11 cellular contexts compared by ENCODE assay signal in genomic region chr20:38932457-38933120, GRCh38. TPM values are rescaled to one million over a fixed set of nuclear protein-coding genes. Genes with fewer than 3 reads are reported as not detected.
DNase-seq lines count a peak whose midpoint lies in the region; ATAC-seq and TF ChIP-seq lines count a peak whose summit lies in the region.
"Had no signal": no experiment of that assay in that cellular context is flagged by ENCODE, and none has a peak within 500 bp of the region (broad histone marks: within the 10 kb centered on the region; RNA-seq: fewer than 3 reads in every experiment).

No MANE protein-coding gene starts in this region.

- ATAC-seq in activated CD8-positive, alpha-beta memory T cell treated with anti-CD3 and anti-CD28 coated beads, Interleukin-2, amount 10 ng/mL, durations not matched to agents 7 days and 5 days: no peak
- ATAC-seq in RWPE2 (ENCODE audit: low read depth): peak; percentile 35
- ATAC-seq in GM18498 (IDR thresholded peaks at IDR 0.05; ENCODE audit: unreplicated experiment): no peak
- ATAC-seq: activated CD4-positive, alpha-beta T cell treated with anti-CD3 and anti-CD28 coated beads for 36 hours; foreskin keratinocyte had no signal

- no peak for DNase-seq in activated CD8-positive, alpha-beta memory T cell treated with anti-CD3 and anti-CD28 coated beads, Interleukin-2, amount 10 ng/mL, durations not matched to agents 7 days and 5 days
- DNase-seq in activated CD8-positive, alpha-beta memory T cell treated with anti-CD3 and anti-CD28 coated beads, Interleukin-2, amount 50 U/mL, for 4 hours: no peak
- DNase-seq in RWPE2 (ENCODE audit: low spot score) (no peak), esophagus squamous epithelium (lab: John Stamatoyannopoulos, UW) (no peak), skeletal muscle cell (ENCODE audit: low read depth) (peak; percentile 24), NOMO-1 treated with dmso at 0.1 percent for 144 hours (lab: John Stamatoyannopoulos, UW; ENCODE audit: unreplicated experiment) (no peak), anterior cingulate cortex (lab: John Stamatoyannopoulos, UW) (no peak)
- DNase-seq: activated CD4-positive, alpha-beta T cell treated with anti-CD3 and anti-CD28 coated beads for 36 hours; activated naive CD8-positive, alpha-beta T cell treated with anti-CD3 and anti-CD28 coated beads for 36 hours had no signal

- H3K36me3 Mint-ChIP-seq in activated CD8-positive, alpha-beta memory T cell treated with anti-CD3 and anti-CD28 coated beads, Interleukin-2, amount 10 ng/mL, durations not matched to agents 7 days and 5 days: peaks cover 36% of the 10 kb centered on the region

- WGBS in esophagus squamous epithelium, 2 donors: 38 to 50% methylated on average over 8 to 9 of the region's 9 CpGs

- H3K36me3 ChIP-seq in RWPE2 (ENCODE audit: low read depth) (peaks cover 55% of the 10 kb centered on the region), esophagus squamous epithelium (no peaks in the 10 kb centered on the region)

- TF ChIP-seq CTCF in RWPE2 (IDR thresholded peaks at IDR 0.05; ENCODE audit: poor library complexity, severe bottlenecking) (no peak), esophagus squamous epithelium (IDR thresholded peaks at IDR 0.05) (no peak)

- H3K27ac ChIP-seq in RWPE2 (ENCODE audit: poor library complexity, severe bottlenecking): peak overlapping the region; percentile 33
- H3K27ac ChIP-seq in esophagus squamous epithelium: peak overlapping the region; percentile 83 to 91 (median 86)
- H3K27ac ChIP-seq: foreskin keratinocyte had no signal

- H3K4me3 Mint-ChIP-seq in activated CD8-positive, alpha-beta memory T cell treated with anti-CD3 and anti-CD28 coated beads, Interleukin-2, amount 10 ng/mL, durations not matched to agents 7 days and 5 days: no peak overlapping the region
- H3K4me3 Mint-ChIP-seq: activated CD4-positive, alpha-beta T cell treated with anti-CD3 and anti-CD28 coated beads for 36 hours; activated naive CD8-positive, alpha-beta T cell treated with anti-CD3 and anti-CD28 coated beads for 36 hours had no signal

- peak overlapping the region; percentile 21 for H3K27ac Mint-ChIP-seq in activated CD8-positive, alpha-beta memory T cell treated with anti-CD3 and anti-CD28 coated beads, Interleukin-2, amount 10 ng/mL, durations not matched to agents 7 days and 5 days
- H3K27ac Mint-ChIP-seq: activated CD4-positive, alpha-beta T cell treated with anti-CD3 and anti-CD28 coated beads for 36 hours; activated naive CD8-positive, alpha-beta T cell treated with anti-CD3 and anti-CD28 coated beads for 36 hours had no signal

- H3K4me1 ChIP-seq in RWPE2 (ENCODE audit: insufficient read depth, poor library complexity, severe bottlenecking): peaks cover 58% of the 10 kb centered on the region
- H3K4me1 ChIP-seq in esophagus squamous epithelium: peaks cover 16 to 98% (median 58%) of the 10 kb centered on the region in 3 donors

- H3K27me3 ChIP-seq in RWPE2 (ENCODE audit: insufficient read depth, poor library complexity, severe bottlenecking): no peaks in the 10 kb centered on the region
- no peaks in the 10 kb centered on the region for H3K27me3 ChIP-seq in esophagus squamous epithelium
- H3K27me3 ChIP-seq: foreskin keratinocyte had no signal

- H3K27me3 Mint-ChIP-seq in activated CD8-positive, alpha-beta memory T cell treated with anti-CD3 and anti-CD28 coated beads, Interleukin-2, amount 10 ng/mL, durations not matched to agents 7 days and 5 days: no peaks in the 10 kb centered on the region
- H3K27me3 Mint-ChIP-seq: activated CD4-positive, alpha-beta T cell treated with anti-CD3 and anti-CD28 coated beads for 36 hours; activated naive CD8-positive, alpha-beta T cell treated with anti-CD3 and anti-CD28 coated beads for 36 hours had no signal

- no peaks in the 10 kb centered on the region for H3K9me3 Mint-ChIP-seq in activated CD8-positive, alpha-beta memory T cell treated with anti-CD3 and anti-CD28 coated beads, Interleukin-2, amount 10 ng/mL, durations not matched to agents 7 days and 5 days (ENCODE audit: low read depth)
- H3K9me3 Mint-ChIP-seq: activated naive CD8-positive, alpha-beta T cell treated with anti-CD3 and anti-CD28 coated beads for 36 hours had no signal

- no peak for TF ChIP-seq POLR2A in esophagus squamous epithelium (IDR thresholded peaks at IDR 0.05)

- CTCF ChIA-PET in activated CD8-positive, alpha-beta memory T cell treated with anti-CD3 and anti-CD28 coated beads, Interleukin-2, amount 10 ng/mL, durations not matched to agents 7 days and 5 days (lab: Charles Lee): interaction anchor here (11.5 kb wide), 1 partner anchor 116 kb away, joined by 131 read pairs; no protein-coding TSS in a partner anchor

- H3K9me3 ChIP-seq in RWPE2 (ENCODE audit: severe bottlenecking): no peaks in the 10 kb centered on the region
- H3K9me3 ChIP-seq in esophagus squamous epithelium: no peaks in the 10 kb centered on the region

- no peak overlapping the region for H3K4me3 ChIP-seq in RWPE2 (ENCODE audit: severe bottlenecking)
- peak overlapping the region in 1 of 4 donors; percentile 25 for H3K4me3 ChIP-seq in esophagus squamous epithelium
- no peak overlapping the region for H3K4me3 ChIP-seq in skeletal muscle cell (ENCODE audit: low read depth, low read length)

- intact Hi-C loops in esophagus squamous epithelium (cut with DNase I): no loop called here

- H3K4me1 Mint-ChIP-seq in activated CD8-positive, alpha-beta memory T cell treated with anti-CD3 and anti-CD28 coated beads, Interleukin-2, amount 10 ng/mL, durations not matched to agents 7 days and 5 days: peaks cover 63% of the 10 kb centered on the region

RNA-seq across cellular contexts. Expression of gene FAM83D, which starts 6.4 kb away (rescaled TPM):
- total RNA-seq in activated CD8-positive, alpha-beta memory T cell treated with anti-CD3 and anti-CD28 coated beads, Interleukin-2, amount 10 ng/mL, durations not matched to agents 7 days and 5 days: 10 to 100 TPM; 23.1 to 28.4 TPM
- total RNA-seq in esophagus squamous epithelium: 100 to 1,000 TPM in 1 of 4 donors, 10 to 100 TPM in 3; 53.8 to 105 (median 81.9) TPM

RNA-seq across cellular contexts. Expression of gene DHX35, which starts 29.6 kb away (rescaled TPM):
- 10 to 100 TPM; 10.5 to 12.9 TPM for total RNA-seq in activated CD8-positive, alpha-beta memory T cell treated with anti-CD3 and anti-CD28 coated beads, Interleukin-2, amount 10 ng/mL, durations not matched to agents 7 days and 5 days
- total RNA-seq in esophagus squamous epithelium: 10 to 100 TPM in 2 of 4 donors, 1 to 10 TPM in 2; 4.4 to 14.7 (median 10.8) TPM
